10 cellular contexts compared by ENCODE assay signal in the genomic region with DNA sequence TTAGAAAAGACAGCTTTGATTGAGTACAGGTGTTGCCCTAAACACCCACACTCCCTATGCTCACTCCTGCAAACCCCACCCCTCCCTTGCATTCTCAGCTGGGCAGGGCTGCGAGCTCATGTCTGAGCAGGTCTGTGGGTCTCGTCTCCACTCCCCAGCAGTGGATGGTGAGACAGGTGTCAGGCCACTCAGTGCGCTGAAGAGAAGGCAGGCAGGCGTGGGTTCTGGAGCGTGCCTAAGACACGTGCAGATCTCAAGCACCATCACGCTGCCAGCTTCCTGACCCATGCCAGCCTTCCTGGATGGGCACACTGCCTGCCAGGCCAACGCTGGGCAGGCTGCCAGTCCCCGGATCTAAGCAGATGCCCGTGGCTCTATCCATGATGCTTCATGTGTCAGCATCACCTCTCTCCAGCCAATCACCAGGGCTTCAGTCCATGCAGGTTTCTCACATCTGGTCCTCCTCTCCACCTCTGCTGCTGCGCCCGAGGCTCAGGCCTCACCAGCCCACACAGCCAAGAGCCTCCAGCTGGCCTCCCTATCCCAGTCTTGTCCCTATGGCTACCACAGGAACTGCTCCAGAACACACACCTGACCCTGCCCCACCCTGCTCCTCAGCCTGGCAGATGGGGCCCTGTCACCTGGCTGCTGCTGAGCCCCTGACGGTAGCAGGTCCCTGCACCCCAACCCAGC. TPM values are rescaled to one million over a fixed set of nuclear protein-coding genes. Genes with fewer than 3 reads are reported as not detected.
A peak's percentile ranks its signal among the peaks of the same experiment; 100 is the strongest.
DNase-seq lines count a peak whose midpoint lies in the region; ATAC-seq and TF ChIP-seq lines count a peak whose summit lies in the region.
"Had no signal": no experiment of that assay in that cellular context is flagged by ENCODE, and none has a peak within 500 bp of the region (broad histone marks: within the 10 kb centered on the region; RNA-seq: fewer than 3 reads in every experiment).

No MANE protein-coding gene starts in this region.

- H3K4me3 ChIP-seq in tibial nerve, result no peak overlapping the region
- H3K4me3 ChIP-seq: vagina had no signal

- peaks cover 0 to 100% (median 28%) of the 10 kb centered on the region in 3 donors for H3K36me3 ChIP-seq in tibial nerve

- WGBS in tibial nerve, 2 donors, result 84% methylated on average over 7 to 13 of the region's 13 CpGs

- H3K27ac ChIP-seq in tibial nerve, result no peak overlapping the region
- H3K27ac ChIP-seq: vagina had no signal

- no peak for TF ChIP-seq EP300 in tibial nerve (IDR thresholded peaks at IDR 0.05)

- peak; percentile 60 for DNase-seq in Ammon's horn (ENCODE audit: low spot score)
- peak; percentile 91 for DNase-seq in NCI-H1105 (lab: John Stamatoyannopoulos, UW)
- DNase-seq in cerebellar nuclear complex (lab: John Stamatoyannopoulos, UW), result peak; percentile 79 to 93
- DNase-seq in medulla oblongata (ENCODE audit: extremely low spot score), result peak; percentile 28
- DNase-seq in HCEC 1CT, result no peak
- no peak for DNase-seq in tibial nerve (ENCODE audit: low spot score in 2 of 2)
- no peak for DNase-seq in A172 (ENCODE audit: low spot score)
- DNase-seq: NCI-H146 had no signal

- TF ChIP-seq CTCF in tibial nerve (IDR thresholded peaks at IDR 0.05), result no peak

- ATAC-seq in HG03565 (IDR thresholded peaks at IDR 0.05; ENCODE audit: unreplicated experiment), result no peak

- peaks cover 0 to 3% (median 0%) of the 10 kb centered on the region in 4 donors for H3K4me1 ChIP-seq in tibial nerve

- H3K27me3 ChIP-seq in tibial nerve, result no peaks in the 10 kb centered on the region
- H3K27me3 ChIP-seq: vagina had no signal

- TF ChIP-seq POLR2A in tibial nerve (IDR thresholded peaks at IDR 0.05), result no peak

- H3K9me3 ChIP-seq in tibial nerve, result no peaks in the 10 kb centered on the region
- H3K9me3 ChIP-seq: vagina had no signal

RNA-seq across cellular contexts. Expression of gene EPS15L1, which starts 42.6 kb away (rescaled TPM):
- total RNA-seq in tibial nerve, result 10 to 100 TPM; 29.1 to 41.5 (median 33.3) TPM
- total RNA-seq in A172 (2014; rRNA removed; shearing (Covaris generic)), result 9.4 and 12.3 TPM in 2 replicates

Comparison
In these comparisons a context has a peak if more than half of its experiments do, and no peak if none do; other contexts are left out.
1. DNase-seq: peak in Ammon's horn (single experiment), NCI-H1105 (single experiment), cerebellar nuclear complex (2 of 2) and medulla oblongata (single experiment); none in HCEC 1CT (single experiment), tibial nerve (0 of 2) and A172 (single experiment).